27 cellular contexts compared by ENCODE assay signal in the genomic region with DNA sequence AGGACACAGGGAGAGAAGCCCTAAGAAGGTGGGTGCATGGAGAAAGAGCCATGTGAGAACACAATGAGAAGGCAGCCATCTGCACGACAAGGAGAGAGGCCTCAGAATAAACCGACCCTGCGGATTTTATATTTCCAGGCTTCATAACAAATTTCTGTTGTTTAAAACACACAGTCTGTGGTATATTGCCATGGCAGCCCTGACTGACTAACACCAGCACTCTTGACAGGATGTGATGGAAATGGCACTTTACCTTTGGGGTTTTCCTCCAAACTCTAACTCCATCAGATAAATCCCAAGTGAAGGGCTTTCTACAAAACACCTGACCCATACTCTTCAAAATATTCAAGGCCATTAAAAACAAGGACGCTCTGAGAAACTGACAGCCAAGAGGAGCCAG.
"Had no signal": no experiment of that assay in that cellular context is flagged by ENCODE, and none has a peak within 500 bp of the region (broad histone marks: within the 10 kb centered on the region; RNA-seq: fewer than 3 reads in every experiment).

No MANE protein-coding gene starts in this region.

- H3K36me3 ChIP-seq: left lung, ovary, right atrium auricular region, right lobe of liver, tibial nerve, uterus had no signal

- DNase-seq: hypothalamus; immature natural killer cell; kidney; left colon; left lung; midbrain; mucosa of descending colon; naive thymus-derived CD4-positive, alpha-beta T cell; nephron progenitor cell; ovary; right lobe of liver; stimulated activated CD4-positive, alpha-beta T cell treated with anti-CD3 and anti-CD28 coated beads, Interleukin-1b, Interleukin-23, amount 100 ng/mL, for 48 hours; stimulated activated CD4-positive, alpha-beta T cell treated with anti-CD3 and anti-CD28 coated beads, Interleukin-2, amount 100 ng/mL, for 48 hours; stimulated activated CD4-positive, alpha-beta T cell treated with anti-CD3 and anti-CD28 coated beads, Interleukin-4, amount 100 ng/mL, for 4 hours; stimulated activated CD8-positive, alpha-beta memory T cell treated with anti-CD3 and anti-CD28 coated beads, Interleukin-4, amount 100 ng/mL, for 48 hours; stimulated activated naive CD4-positive, alpha-beta T cell treated with Interleukin-2 at 50 U/mL for 16 hours; stimulated activated naive CD8-positive, alpha-beta T cell treated with anti-CD3 and anti-CD28 coated beads, Interleukin-15, amount 100 ng/mL, for 72 hours; substantia nigra; uterus had no signal

- H3K36me3 Mint-ChIP-seq: memory B cell; naive thymus-derived CD4-positive, alpha-beta T cell; stimulated activated memory B cell treated with anti-CD40 and anti-IgM and Interleukin-4, amounts not matched to agents 10 μg/mL and 1 μg/mL and 100 μg/mL, for 72 hours; type B pancreatic cell had no signal

- ATAC-seq: left colon; left lung; mucosa of descending colon; naive thymus-derived CD4-positive, alpha-beta T cell; right lobe of liver; stimulated activated memory B cell treated with anti-CD40 and anti-IgM and Interleukin-4, amounts not matched to agents 10 μg/mL and 1 μg/mL and 100 μg/mL, for 72 hours; stimulated activated naive CD8-positive, alpha-beta T cell treated with anti-CD3 and anti-CD28 coated beads, Interleukin-15, amount 100 ng/mL, for 72 hours had no signal

- H3K4me1 ChIP-seq: uterus had no signal

- H3K4me1 Mint-ChIP-seq: immature natural killer cell; memory B cell; nephron progenitor cell; stimulated activated memory B cell treated with anti-CD40 and anti-IgM and Interleukin-4, amounts not matched to agents 10 μg/mL and 1 μg/mL and 100 μg/mL, for 72 hours had no signal

- H3K27me3 ChIP-seq: left lung, ovary, right atrium auricular region, right lobe of liver, tibial nerve, uterus had no signal

- H3K4me3 ChIP-seq: left lung, lung, mucosa of descending colon, ovary, right atrium auricular region, right lobe of liver, smooth muscle cell, tibial nerve, uterus had no signal

- H3K9me3 ChIP-seq: left lung, mucosa of descending colon, ovary, right atrium auricular region, right lobe of liver, tibial nerve, uterus had no signal

- H3K4me3 Mint-ChIP-seq: immature natural killer cell; memory B cell; naive thymus-derived CD4-positive, alpha-beta T cell; nephron progenitor cell; stimulated activated memory B cell treated with anti-CD40 and anti-IgM and Interleukin-4, amounts not matched to agents 10 μg/mL and 1 μg/mL and 100 μg/mL, for 72 hours; stimulated activated naive CD8-positive, alpha-beta T cell treated with anti-CD3 and anti-CD28 coated beads, Interleukin-15, amount 100 ng/mL, for 72 hours; type B pancreatic cell had no signal

- H3K27ac Mint-ChIP-seq: immature natural killer cell; memory B cell; naive thymus-derived CD4-positive, alpha-beta T cell; nephron progenitor cell; progenitor cell of endocrine pancreas; stimulated activated memory B cell treated with anti-CD40 and anti-IgM and Interleukin-4, amounts not matched to agents 10 μg/mL and 1 μg/mL and 100 μg/mL, for 72 hours; stimulated activated naive CD8-positive, alpha-beta T cell treated with anti-CD3 and anti-CD28 coated beads, Interleukin-15, amount 100 ng/mL, for 72 hours; type B pancreatic cell had no signal

- H3K4me2 ChIP-seq: smooth muscle cell had no signal

- H3K27me3 Mint-ChIP-seq: progenitor cell of endocrine pancreas had no signal

- H3K9me3 Mint-ChIP-seq: immature natural killer cell; memory B cell; stimulated activated memory B cell treated with anti-CD40 and anti-IgM and Interleukin-4, amounts not matched to agents 10 μg/mL and 1 μg/mL and 100 μg/mL, for 72 hours; stimulated activated naive CD8-positive, alpha-beta T cell treated with anti-CD3 and anti-CD28 coated beads, Interleukin-15, amount 100 ng/mL, for 72 hours; type B pancreatic cell had no signal
